9 cellular contexts compared by ENCODE assay signal in the genomic region with DNA sequence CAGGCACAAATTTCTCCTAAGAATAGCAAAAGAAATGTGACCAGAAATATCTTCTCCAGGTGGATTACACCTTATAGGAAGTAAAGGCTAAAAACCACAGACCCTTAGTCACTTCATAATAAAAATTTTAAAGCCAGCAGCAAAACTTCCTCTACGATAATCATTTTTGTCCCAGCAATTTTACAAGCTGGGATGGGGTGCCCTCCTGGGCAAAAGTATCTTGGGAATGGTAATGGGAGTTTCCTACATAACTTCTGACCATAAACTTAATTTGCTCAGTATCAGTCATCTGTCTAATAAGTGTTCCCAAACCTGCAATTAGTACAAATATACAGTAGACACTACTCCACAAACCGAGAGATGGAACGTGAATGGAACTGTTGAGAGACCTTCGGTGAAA. TPM values are rescaled to one million over a fixed set of nuclear protein-coding genes. Genes with fewer than 3 reads are reported as not detected.
DNase-seq lines count a peak whose midpoint lies in the region; ATAC-seq, FAIRE-seq and TF ChIP-seq lines count a peak whose summit lies in the region.
"Had no signal": no experiment of that assay in that cellular context is flagged by ENCODE, and none has a peak within 500 bp of the region (broad histone marks: within the 10 kb centered on the region; RNA-seq: fewer than 3 reads in every experiment).

No MANE protein-coding gene starts in this region.

- no TSS peak for BruUV-seq in K562 (replicated peaks; lab: Mats Ljungman, UMichigan)

- H3K9me3 Mint-ChIP-seq in activated naive CD4-positive, alpha-beta T cell treated with anti-CD3 and anti-CD28 coated beads, Interleukin-2, amount 50 U/mL, for 24 hours: no peaks in the 10 kb centered on the region

- no peak for DNase-seq in activated naive CD4-positive, alpha-beta T cell treated with anti-CD3 and anti-CD28 coated beads, Interleukin-2, amount 50 U/mL, for 16 hours
- no peak for DNase-seq in K562 (ENCODE audit: extremely low read depth in 1 of 4, low spot score in 3 of 4)
- DNase-seq in mesenchymal stem cell: no peak
- DNase-seq in GM13977 (ENCODE audit: low spot score): no peak
- DNase-seq in NCI-H446 (lab: John Stamatoyannopoulos, UW): no peak
- no peak for DNase-seq in DMS79 treated with DMSO at 0.1 percent for 48 hours (lab: John Stamatoyannopoulos, UW)

- peak overlapping the region; percentile 86 for H3K27ac Mint-ChIP-seq in activated naive CD4-positive, alpha-beta T cell treated with anti-CD3 and anti-CD28 coated beads, Interleukin-2, amount 50 U/mL, for 24 hours

- POLR2A ChIA-PET in K562 (lab: Yijun Ruan, JAX): interaction anchor here (1.3 to 2.5 kb wide), 2 partner anchors 10 to 18 kb away, joined by 3 to 24 read pairs; no protein-coding TSS in a partner anchor

- H3K9ac ChIP-seq in K562 (ENCODE audit: insufficient read depth in 1 of 2, low read depth in 2 of 2, low read length in 2 of 2): peak overlapping the region in 1 of 2 experiments; percentile 80; a peak in 3 of 4 replicates
- peak overlapping the region; percentile 96 for H3K9ac ChIP-seq in mesenchymal stem cell (ENCODE audit: low read length)

- H2BK12ac ChIP-seq in mesenchymal stem cell (ENCODE audit: low read length in 2 of 2): no peak overlapping the region

- no peak overlapping the region for H3K18ac ChIP-seq in mesenchymal stem cell (ENCODE audit: low read depth in 1 of 2, low read length in 2 of 2)

- TF ChIP-seq CTCF in K562 (IDR thresholded peaks at IDR 0.05 in 2 of 3, conservative IDR thresholded peaks at IDR 0.05 in 1 of 3; ENCODE audit: insufficient read depth in 2 of 3, low read depth in 1 of 3, low read length in 3 of 3): no peak
- TF ChIP-seq CTCF in GM13977 (IDR thresholded peaks at IDR 0.05; ENCODE audit: extremely low read depth, insufficient read depth, missing control alignments): no peak

- peak overlapping the region; percentile 95 for H3K4me3 Mint-ChIP-seq in activated naive CD4-positive, alpha-beta T cell treated with anti-CD3 and anti-CD28 coated beads, Interleukin-2, amount 50 U/mL, for 24 hours

- in situ Hi-C loops in K562 (cut with MboI) (no loop called here), GM13977 (cut with MboI; ENCODE audit: low pct_unique_long_range_greater_than_20kb, low sequenced_read_pairs, unreplicated experiment) (no loop called here)

- H3K4me3 ChIP-seq in K562 (peak overlapping the region; percentile 61; the same call in 1 of the 2 replicates), mesenchymal stem cell (ENCODE audit: insufficient read depth in 1 of 2, low read depth in 1 of 2, low read length in 2 of 2) (peak overlapping the region in 1 of 2 experiments; percentile 96), urinary bladder (ENCODE audit: low read depth, low read length) (peak overlapping the region; percentile 98)

- no peak overlapping the region for H3K14ac ChIP-seq in mesenchymal stem cell (ENCODE audit: low read length in 2 of 2)

- H3K4me1 ChIP-seq in K562 (replicated peaks in 1 of 2; ENCODE audit: control insufficient read depth in 2 of 2, insufficient read depth in 2 of 2, low read length in 2 of 2) (peaks cover 18 to 20% of the 10 kb centered on the region in 2 experiments), mesenchymal stem cell (ENCODE audit: control insufficient read depth, insufficient read depth, low read depth, low read length) (peaks cover 12% of the 10 kb centered on the region), urinary bladder (ENCODE audit: insufficient read depth) (peaks cover 3% of the 10 kb centered on the region)

- H3K4ac ChIP-seq in mesenchymal stem cell (ENCODE audit: low read depth in 1 of 2, low read length in 2 of 2): no peak overlapping the region

- no peak overlapping the region for H4K91ac ChIP-seq in mesenchymal stem cell (ENCODE audit: low read length)

- peak overlapping the region; percentile 92 for H3K4me2 ChIP-seq in K562 (ENCODE audit: insufficient read depth, low read length)
- peak overlapping the region; percentile 77 for H3K4me2 ChIP-seq in mesenchymal stem cell (ENCODE audit: low read length, poor library complexity, severe bottlenecking)

- peaks cover 79% of the 10 kb centered on the region for H3K79me2 ChIP-seq in K562 (ENCODE audit: control insufficient read depth, insufficient read depth, low read length)

- TF ChIP-seq POLR2A in K562 (conservative IDR thresholded peaks at IDR 0.05): no peak

- CTCF ChIA-PET in K562 (lab: Yijun Ruan, JAX; ENCODE audit: low intra/inter-chr PET ratio): interaction anchor here (0.6 kb wide), 1 partner anchor 48 kb away, joined by 4 read pairs; no protein-coding TSS in a partner anchor

- no peaks in the 10 kb centered on the region for H3K27me3 Mint-ChIP-seq in activated naive CD4-positive, alpha-beta T cell treated with anti-CD3 and anti-CD28 coated beads, Interleukin-2, amount 50 U/mL, for 24 hours

- no peak overlapping the region for H2AFZ ChIP-seq in K562 (ENCODE audit: low read depth, low read length)
- no peak overlapping the region for H2AFZ ChIP-seq in mesenchymal stem cell (ENCODE audit: low read depth, low read length)

- no peak overlapping the region for H2BK120ac ChIP-seq in mesenchymal stem cell (ENCODE audit: low read depth, low read length)

- H3K79me1 ChIP-seq in mesenchymal stem cell (replicated peaks; ENCODE audit: low read length, poor library complexity, severe bottlenecking): peaks cover 2% of the 10 kb centered on the region

- H3K27me3 ChIP-seq in K562 (ENCODE audit: control insufficient read depth in 2 of 2, insufficient read depth in 2 of 2, low read length in 2 of 2) (no peaks in the 10 kb centered on the region), mesenchymal stem cell (ENCODE audit: control insufficient read depth in 1 of 2, insufficient read depth in 1 of 2, low read length in 2 of 2) (no peaks in the 10 kb centered on the region)

- no peak for TF ChIP-seq EP300 in K562 (IDR thresholded peaks at IDR 0.05; ENCODE audit: low read length)

- H4K8ac ChIP-seq in mesenchymal stem cell (ENCODE audit: low read length): no peak overlapping the region

- no peak for TF ChIP-seq RAD21 in K562 (CRISPR knock-in tag; conservative IDR thresholded peaks at IDR 0.05 in 1 of 2, IDR thresholded peaks at IDR 0.05 in 1 of 2)

- H3K36me3 ChIP-seq in K562 (ENCODE audit: control insufficient read depth, insufficient read depth, low read length): peaks cover 48% of the 10 kb centered on the region
- peaks cover 1 to 3% of the 10 kb centered on the region in 2 experiments for H3K36me3 ChIP-seq in mesenchymal stem cell (ENCODE audit: control insufficient read depth in 1 of 2, insufficient read depth in 2 of 2, low read depth in 1 of 2, low read length in 2 of 2)
- no peaks in the 10 kb centered on the region for H3K36me3 ChIP-seq in urinary bladder (ENCODE audit: insufficient read depth)

- peaks cover 55% of the 10 kb centered on the region for H3K4me1 Mint-ChIP-seq in activated naive CD4-positive, alpha-beta T cell treated with anti-CD3 and anti-CD28 coated beads, Interleukin-2, amount 50 U/mL, for 24 hours

- H3K9me1 ChIP-seq in K562 (ENCODE audit: control insufficient read depth, insufficient read depth, low read length): no peaks in the 10 kb centered on the region

- WGBS in K562 (ENCODE audit: insufficient coverage, low coverage, missing lambda C conversion rate): 37% methylated on average over 4 of the region's 4 CpGs
- 31% methylated on average over 3 of the region's 4 CpGs for WGBS in mesenchymal stem cell
- 16% methylated on average over 4 of the region's 4 CpGs for WGBS in urinary bladder

- no peak overlapping the region for H2BK15ac ChIP-seq in mesenchymal stem cell (ENCODE audit: low read depth, poor library complexity, severe bottlenecking)

- H3K36me3 Mint-ChIP-seq in activated naive CD4-positive, alpha-beta T cell treated with anti-CD3 and anti-CD28 coated beads, Interleukin-2, amount 50 U/mL, for 24 hours: peaks cover 7% of the 10 kb centered on the region

- no peak for ATAC-seq in K562

- H2BK5ac ChIP-seq in mesenchymal stem cell (ENCODE audit: low read depth, low read length, poor library complexity, severe bottlenecking): no peak overlapping the region

- no peak overlapping the region for H2AK5ac ChIP-seq in mesenchymal stem cell (ENCODE audit: low read length, severe bottlenecking)

- no peak overlapping the region for H3K27ac ChIP-seq in K562 (ENCODE audit: extremely low read depth, low read depth, low read length)
- H3K27ac ChIP-seq in mesenchymal stem cell (ENCODE audit: low read length, poor library complexity, severe bottlenecking): peak overlapping the region; percentile 96
- H3K27ac ChIP-seq in urinary bladder (ENCODE audit: low read depth): no peak overlapping the region

- peaks cover 6% of the 10 kb centered on the region; the same call in 1 of the 2 replicates for H4K20me1 ChIP-seq in K562 (replicated peaks; ENCODE audit: control insufficient read depth, insufficient read depth, low read length)

- no peak for FAIRE-seq in K562 (lab: Jason Lieb, UNC)

- H3K23ac ChIP-seq in mesenchymal stem cell (ENCODE audit: low read length in 2 of 2): no peak overlapping the region

- intact Hi-C loops in K562 (cut with micrococcal nuclease): no loop called here

- H3K9me3 ChIP-seq in K562 (replicated peaks; ENCODE audit: control insufficient read depth, insufficient read depth, low read depth, low read length) (no peaks in the 10 kb centered on the region), mesenchymal stem cell (ENCODE audit: control insufficient read depth, low read length) (no peaks in the 10 kb centered on the region)

RNA-seq across cellular contexts. Expression of gene PHF12, which starts 3.0 kb away (rescaled TPM):
- 126 and 135 TPM in 2 replicates for total RNA-seq in K562 (2011; cell fraction: chromatin; rRNA removed; ENCODE audit: low replicate concordance)
- 70.4 and 78.8 TPM in 2 replicates for total RNA-seq in K562 (2011; cell fraction: nucleolus; rRNA removed)
- 90.9 and 130 TPM in 2 replicates for total RNA-seq in K562 (2011; cell fraction: nucleoplasm; rRNA removed)
- total RNA-seq in K562 (2014; rRNA removed) (17.7 and 18.7 TPM in 2 replicates), K562 (2014; rRNA removed; fragmentation: Illumina TruSeq; extraction: Trizol) (8.2 and 8.3 TPM in 2 replicates), K562 (2015; rRNA removed; fragmentation: Illumina TruSeq; extraction: Trizol) (10.4 and 12.0 TPM in 2 replicates), K562 (2021) (24.0 and 31.3 TPM in 2 replicates), urinary bladder (21.1 TPM)
- polyA plus RNA-seq in K562 (2011; rRNA removed) (13.5 and 27.0 TPM in 2 replicates), K562 (2014; fragmentation: Illumina TruSeq; extraction: Trizol) (19.9 and 21.4 TPM in 2 replicates), K562 (2014; fragmentation: Nextera tagmentation; extraction: Ambion mirVana) (1 to 10 TPM in 1 of 2 experiments, under 1 TPM in 1; 0.82 to 1.1 TPM), K562 (2014; rRNA removed) (21.5 and 21.8 TPM in 2 replicates), urinary bladder (30.8 TPM)
- 17.1 and 19.2 TPM in 2 replicates for polyA plus RNA-seq in K562 (2011; cell fraction: cytosol; rRNA removed)
- 115 and 157 TPM in 2 replicates for polyA plus RNA-seq in K562 (2011; cell fraction: nucleus; rRNA removed)
- 27.6 and 28.9 TPM in 2 replicates for polyA plus RNA-seq in K562 (2012)
- 18.1 and 18.7 TPM in 2 replicates for polyA minus RNA-seq in K562 (2011; rRNA and poly(A)+ RNA removed)
- 12.2 and 15.7 TPM in 2 replicates for polyA minus RNA-seq in K562 (2011; cell fraction: cytosol; rRNA and poly(A)+ RNA removed)
- 23.6 and 27.0 TPM in 2 replicates for polyA minus RNA-seq in K562 (2011; cell fraction: nucleus; rRNA and poly(A)+ RNA removed)
- polyA plus RNA-seq in mesenchymal stem cell (2013, experiment 1 of 2): 22.4 TPM
- 20.9 TPM for polyA plus RNA-seq in mesenchymal stem cell (2013, experiment 2 of 2)

RNA-seq across cellular contexts. Expression of gene DHRS13, which starts 45.5 kb away (rescaled TPM):
- total RNA-seq in K562 (2011; cell fraction: chromatin; rRNA removed; ENCODE audit: low replicate concordance): 64.4 and 82.9 TPM in 2 replicates
- total RNA-seq in K562 (2011; cell fraction: nucleolus; rRNA removed): 76.9 and 79.7 TPM in 2 replicates
- 79.7 and 82.1 TPM in 2 replicates for total RNA-seq in K562 (2011; cell fraction: nucleoplasm; rRNA removed)
- total RNA-seq in K562 (2014; rRNA removed): 52.3 and 56.7 TPM in 2 replicates
- 21.5 and 25.2 TPM in 2 replicates for total RNA-seq in K562 (2014; rRNA removed; fragmentation: Illumina TruSeq; extraction: Trizol)
- total RNA-seq in K562 (2015; rRNA removed; fragmentation: Illumina TruSeq; extraction: Trizol): 31.2 and 33.5 TPM in 2 replicates
- 39.5 and 42.4 TPM in 2 replicates for total RNA-seq in K562 (2021)
- 26.9 and 36.3 TPM in 2 replicates for polyA plus RNA-seq in K562 (2011; rRNA removed)
- polyA plus RNA-seq in K562 (2011; cell fraction: cytosol; rRNA removed): 40.5 and 70.4 TPM in 2 replicates
- polyA plus RNA-seq in K562 (2011; cell fraction: nucleus; rRNA removed): 24.6 and 32.8 TPM in 2 replicates
- 19.4 and 24.0 TPM in 2 replicates for polyA plus RNA-seq in K562 (2012)
- 30.2 and 32.3 TPM in 2 replicates for polyA plus RNA-seq in K562 (2014; fragmentation: Illumina TruSeq; extraction: Trizol)
- polyA plus RNA-seq in K562 (2014; fragmentation: Nextera tagmentation; extraction: Ambion mirVana): under 1 TPM in 1 of 2 experiments, not detected in 1; 0.32 TPM
- 44.9 and 53.3 TPM in 2 replicates for polyA plus RNA-seq in K562 (2014; rRNA removed)
- 25.0 and 26.0 TPM in 2 replicates for polyA minus RNA-seq in K562 (2011; rRNA and poly(A)+ RNA removed)
- 14.7 and 20.7 TPM in 2 replicates for polyA minus RNA-seq in K562 (2011; cell fraction: cytosol; rRNA and poly(A)+ RNA removed)
- 16.6 and 16.9 TPM in 2 replicates for polyA minus RNA-seq in K562 (2011; cell fraction: nucleus; rRNA and poly(A)+ RNA removed)
- 1.8 TPM for polyA plus RNA-seq in mesenchymal stem cell (2013, experiment 1 of 2)
- polyA plus RNA-seq in mesenchymal stem cell (2013, experiment 2 of 2): 1.7 TPM
- total RNA-seq in urinary bladder: 8.5 TPM
- 8.8 TPM for polyA plus RNA-seq in urinary bladder

RNA-seq across cellular contexts. Expression of gene FLOT2, which starts 50.8 kb away (rescaled TPM):
- 71.3 and 104 TPM in 2 replicates for total RNA-seq in K562 (2011; cell fraction: chromatin; rRNA removed; ENCODE audit: low replicate concordance)
- 66.8 and 70.7 TPM in 2 replicates for total RNA-seq in K562 (2011; cell fraction: nucleolus; rRNA removed)
- 69.2 and 74.4 TPM in 2 replicates for total RNA-seq in K562 (2011; cell fraction: nucleoplasm; rRNA removed)
- total RNA-seq in K562 (2014; rRNA removed) (41.7 and 47.7 TPM in 2 replicates), K562 (2014; rRNA removed; fragmentation: Illumina TruSeq; extraction: Trizol) (22.8 and 28.5 TPM in 2 replicates), K562 (2015; rRNA removed; fragmentation: Illumina TruSeq; extraction: Trizol) (38.1 and 40.6 TPM in 2 replicates), K562 (2021) (138 and 143 TPM in 2 replicates), urinary bladder (25.1 TPM)
- polyA plus RNA-seq in K562 (2011; rRNA removed) (90.8 and 99.7 TPM in 2 replicates), K562 (2014; fragmentation: Illumina TruSeq; extraction: Trizol) (87.8 and 95.5 TPM in 2 replicates), K562 (2014; fragmentation: Nextera tagmentation; extraction: Ambion mirVana) (10 to 100 TPM; 17.5 to 30.1 TPM), K562 (2014; rRNA removed) (72.2 and 72.7 TPM in 2 replicates), urinary bladder (120 TPM)
- 118 and 151 TPM in 2 replicates for polyA plus RNA-seq in K562 (2011; cell fraction: cytosol; rRNA removed)
- 86.5 and 110 TPM in 2 replicates for polyA plus RNA-seq in K562 (2011; cell fraction: nucleus; rRNA removed)
- 106 and 168 TPM in 2 replicates for polyA plus RNA-seq in K562 (2012)
- 114 and 143 TPM in 2 replicates for polyA minus RNA-seq in K562 (2011; rRNA and poly(A)+ RNA removed)
- polyA minus RNA-seq in K562 (2011; cell fraction: cytosol; rRNA and poly(A)+ RNA removed): 86.6 and 88.6 TPM in 2 replicates
- 16.2 and 18.3 TPM in 2 replicates for polyA minus RNA-seq in K562 (2011; cell fraction: nucleus; rRNA and poly(A)+ RNA removed)
- 70.2 TPM for polyA plus RNA-seq in mesenchymal stem cell (2013, experiment 1 of 2)
- polyA plus RNA-seq in mesenchymal stem cell (2013, experiment 2 of 2): 65.0 TPM

RNA-seq across cellular contexts. Expression of gene SEZ6, which starts 57.5 kb away (rescaled TPM):
- total RNA-seq in K562 (2011; cell fraction: chromatin; rRNA removed; ENCODE audit: low replicate concordance): not detected in 2 replicates
- total RNA-seq in K562 (2011; cell fraction: nucleolus; rRNA removed): not detected in 2 replicates
- total RNA-seq in K562 (2011; cell fraction: nucleoplasm; rRNA removed): not detected in 2 replicates
- not detected in 2 replicates for total RNA-seq in K562 (2014; rRNA removed)
- not detected in 2 replicates for total RNA-seq in K562 (2014; rRNA removed; fragmentation: Illumina TruSeq; extraction: Trizol)
- total RNA-seq in K562 (2015; rRNA removed; fragmentation: Illumina TruSeq; extraction: Trizol): not detected in 2 replicates
- not detected in 2 replicates for total RNA-seq in K562 (2021)
- not detected in 2 replicates for polyA plus RNA-seq in K562 (2011; rRNA removed)
- polyA plus RNA-seq in K562 (2011; cell fraction: cytosol; rRNA removed): not detected in 2 replicates
- not detected in 2 replicates for polyA plus RNA-seq in K562 (2011; cell fraction: nucleus; rRNA removed)
- not detected in 2 replicates for polyA plus RNA-seq in K562 (2012)
- polyA plus RNA-seq in K562 (2014; fragmentation: Illumina TruSeq; extraction: Trizol): not detected in 2 replicates
- polyA plus RNA-seq in K562 (2014; fragmentation: Nextera tagmentation; extraction: Ambion mirVana): not detected
- not detected in 2 replicates for polyA plus RNA-seq in K562 (2014; rRNA removed)
- not detected in 2 replicates for polyA minus RNA-seq in K562 (2011; rRNA and poly(A)+ RNA removed)
- polyA minus RNA-seq in K562 (2011; cell fraction: cytosol; rRNA and poly(A)+ RNA removed): not detected in 2 replicates
- not detected in 2 replicates for polyA minus RNA-seq in K562 (2011; cell fraction: nucleus; rRNA and poly(A)+ RNA removed)
- not detected for polyA plus RNA-seq in mesenchymal stem cell (2013, experiment 1 of 2)
- 0.04 TPM for polyA plus RNA-seq in mesenchymal stem cell (2013, experiment 2 of 2)
- total RNA-seq in urinary bladder: 0.16 TPM
- 0.04 TPM for polyA plus RNA-seq in urinary bladder
- total RNA-seq: Daoy had no signal
